In genomic region chr10:77659046-77659670, GRCh38 we compare ENCODE assay signal across 2 cellular contexts. TPM values are rescaled to one million over a fixed set of nuclear protein-coding genes. Genes with fewer than 3 reads are reported as not detected.
"Had no signal": no experiment of that assay in that cellular context is flagged by ENCODE, and none has a peak within 500 bp of the region (broad histone marks: within the 10 kb centered on the region; RNA-seq: fewer than 3 reads in every experiment).

No MANE protein-coding gene starts in this region.

RNA-seq across cellular contexts. Expression of gene KCNMA1, which starts 21.6 kb away (rescaled TPM):
- total RNA-seq: activated CD4-positive, alpha-beta memory T cell treated with anti-CD3 and anti-CD28 coated beads for 36 hours; activated CD4-positive, alpha-beta T cell treated with anti-CD3 and anti-CD28 coated beads, Interleukin-2, amount 10 ng/mL, durations not matched to agents 24 days and 14 days had no signal
